ENCODE assay signal across 31 cellular contexts in genomic region chr22:27564806-27565205, GRCh38.
"Had no signal": no experiment of that assay in that cellular context is flagged by ENCODE, and none has a peak within 500 bp of the region (broad histone marks: within the 10 kb centered on the region; RNA-seq: fewer than 3 reads in every experiment).

No MANE protein-coding gene starts in this region.

- H3K9me3 ChIP-seq: body of pancreas, gastrocnemius medialis, testis, upper lobe of left lung had no signal

- H3K4me1 Mint-ChIP-seq: memory B cell, natural killer cell, T-cell had no signal

- H3K79me2 ChIP-seq: hepatocyte had no signal

- H3K36me3 Mint-ChIP-seq: activated naive CD8-positive, alpha-beta T cell; memory B cell; natural killer cell; T-cell had no signal

- DNase-seq: activated CD4-positive, alpha-beta T cell treated with anti-CD3 and anti-CD28 coated beads for 4 hours; activated CD4-positive, alpha-beta T cell treated with anti-CD3 and anti-CD28 coated beads, Interleukin-2, amount 50 U/mL, for 4 hours; activated effector memory CD4-positive, alpha-beta T cell treated with Interleukin-2 at 50 U/mL for 16 hours; activated naive CD4-positive, alpha-beta T cell treated with Interleukin-2 at 50 U/mL for 16 hours; activated T-cell treated with anti-CD3 and anti-CD28 coated beads for 4 hours; anterior cingulate cortex; body of pancreas; dorsolateral prefrontal cortex; effector memory CD4-positive, alpha-beta T cell; erythroblast; gastrocnemius medialis; glutamatergic neuron; kidney; midbrain; natural killer cell; retina; stimulated activated CD4-positive, alpha-beta T cell treated with anti-CD3 and anti-CD28 coated beads, Interleukin-12 subunit alpha, Interleukin-12 subunit beta, amount 100 ng/mL, for 4 hours; stimulated activated CD4-positive, alpha-beta T cell treated with anti-CD3 and anti-CD28 coated beads, Interleukin-4, amount 100 ng/mL, for 1 hour; stimulated activated naive CD8-positive, alpha-beta T cell treated with anti-CD3 and anti-CD28 coated beads, Interleukin-15, Interleukin-2, amounts not matched to agents 100 U/mL and 50 U/mL, for 24 hours; T-cell; testis; upper lobe of left lung had no signal

- H3K27me3 ChIP-seq: body of pancreas, gastrocnemius medialis, hepatocyte, testis, upper lobe of left lung had no signal

- H3K36me3 ChIP-seq: gastrocnemius medialis, upper lobe of left lung had no signal

- H3K27ac ChIP-seq: body of pancreas, coronary artery, dorsolateral prefrontal cortex, gastrocnemius medialis, hepatocyte, skin epidermis, testis, upper lobe of left lung, VCaP had no signal

- H3K4me3 ChIP-seq: body of pancreas, coronary artery, dorsolateral prefrontal cortex, gastrocnemius medialis, hepatocyte, skin epidermis, testis, upper lobe of left lung had no signal

- FAIRE-seq: kidney, TTC549 had no signal

- H3K27ac Mint-ChIP-seq: activated naive CD8-positive, alpha-beta T cell; memory B cell; natural killer cell; progenitor cell of endocrine pancreas; T-cell had no signal

- H3K4me2 ChIP-seq: hepatocyte had no signal

- H3K4me3 Mint-ChIP-seq: activated naive CD8-positive, alpha-beta T cell; memory B cell; natural killer cell; T-cell had no signal

- H2AFZ ChIP-seq: hepatocyte had no signal

- ATAC-seq: body of pancreas; gastrocnemius medialis; natural killer cell; sciatic nerve; stimulated activated naive CD8-positive, alpha-beta T cell treated with anti-CD3 and anti-CD28 coated beads, Interleukin-15, Interleukin-2, amounts not matched to agents 100 U/mL and 50 U/mL, for 24 hours; T-cell had no signal

- H3K4me1 ChIP-seq: body of pancreas, gastrocnemius medialis, testis, upper lobe of left lung had no signal

- H3K9me3 Mint-ChIP-seq: natural killer cell had no signal
